In genomic region chr1:15410884-15411245, GRCh38 we compare ENCODE assay signal across 9 cellular contexts. TPM values are rescaled to one million over a fixed set of nuclear protein-coding genes. Genes with fewer than 3 reads are reported as not detected.
A peak's percentile ranks its signal among the peaks of the same experiment; 100 is the strongest.
DNase-seq lines count a peak whose midpoint lies in the region; ATAC-seq, FAIRE-seq and TF ChIP-seq lines count a peak whose summit lies in the region.
"Had no signal": no experiment of that assay in that cellular context is flagged by ENCODE, and none has a peak within 500 bp of the region (broad histone marks: within the 10 kb centered on the region; RNA-seq: fewer than 3 reads in every experiment).

No MANE protein-coding gene starts in this region.

- dilution Hi-C loops in keratinocyte (cut with MboI; ENCODE audit: extremely low pct_ligation_motif_present, low sequenced_read_pairs): loop anchor here (10.0 kb wide), 1 partner anchor 76 kb away; no protein-coding TSS in a partner anchor

- peaks cover 37% of the 10 kb centered on the region for H3K36me3 Mint-ChIP-seq in T-helper 1 cell treated with Interleukin-12 subunit alpha and Interleukin-12 subunit beta and Interleukin-4 antibody, amounts not matched to agents 30 μg/mL and 1 μg/mL, for 36 hours (ENCODE audit: low read depth)
- H3K36me3 Mint-ChIP-seq in activated T-helper 1 cell treated with anti-CD3 and anti-CD28 coated beads, Interleukin-12 subunit alpha, Interleukin-12 subunit beta, Interleukin-2, Interleukin-4 antibody, amounts not matched to agents 30 ng/mL and 10 ng/mL and 1 ng/mL, durations not matched to agents 14 hours and 24 hours and 36 hours (ENCODE audit: low read depth): peaks cover 29% of the 10 kb centered on the region

- peak overlapping the region; percentile 84 for H3K4me2 ChIP-seq in keratinocyte (ENCODE audit: control insufficient read depth, extremely low read depth, insufficient read depth, low read depth, low read length)

- 6 to 13% (median 7%) methylated on average over 11 of the region's 11 CpGs for WGBS in stomach, 5 donors

- H3K79me2 ChIP-seq in keratinocyte (ENCODE audit: control insufficient read depth, insufficient read depth, low read length): peaks cover 58% of the 10 kb centered on the region

- TF ChIP-seq POLR2A in stomach (IDR thresholded peaks at IDR 0.05): no peak

- no peak for DNase-seq in T-helper 1 cell
- no peak for DNase-seq in activated T-helper 1 cell treated with anti-CD3 and anti-CD28 coated beads, Interleukin-12 subunit alpha, Interleukin-12 subunit beta, Interleukin-2, Interleukin-4 antibody, amounts not matched to agents 30 ng/mL and 10 ng/mL and 1 ng/mL, durations not matched to agents 14 hours and 24 hours and 36 hours (ENCODE audit: low spot score)
- no peak for DNase-seq in keratinocyte (ENCODE audit: low read depth, low spot score)
- no peak for DNase-seq in stomach
- DNase-seq in RCC 7860 (ENCODE audit: low spot score): no peak
- DNase-seq in nucleus accumbens (lab: John Stamatoyannopoulos, UW): no peak

- TF ChIP-seq CTCF in keratinocyte (optimal IDR thresholded peaks at IDR 0.05 in 1 of 3, IDR thresholded peaks at IDR 0.05 in 1 of 3, conservative IDR thresholded peaks at IDR 0.05 in 1 of 3; ENCODE audit: extremely low read depth in 1 of 3, insufficient read depth in 2 of 3, low read length in 3 of 3) (no peak), stomach (IDR thresholded peaks at IDR 0.05) (no peak)

- H2AFZ ChIP-seq in keratinocyte (ENCODE audit: control insufficient read depth, low read length): no peak overlapping the region

- FAIRE-seq in keratinocyte (lab: Jason Lieb, UNC): no peak
- no peak for FAIRE-seq in RCC 7860 (lab: Jason Lieb, UNC)

- intact Hi-C loops in activated T-helper 1 cell treated with anti-CD3 and anti-CD28 coated beads, Interleukin-12 subunit alpha, Interleukin-12 subunit beta, Interleukin-2, Interleukin-4 antibody, amounts not matched to agents 30 ng/mL and 10 ng/mL and 1 ng/mL, durations not matched to agents 14 hours and 24 hours and 36 hours (cut with micrococcal nuclease): loop anchor here (10.0 kb wide), 1 partner anchor 434 kb away; the partner anchor contains the start of gene SPEN
- intact Hi-C loops in stomach (cut with DNase I; ENCODE audit: low total_unique reads): no loop called here

- H3K4me3 ChIP-seq in keratinocyte (ENCODE audit: control insufficient read depth in 2 of 3, extremely low read depth in 1 of 3, insufficient read depth in 2 of 3, low read depth in 1 of 3, low read length in 3 of 3) (peak overlapping the region; percentile 84 to 90 (median 90)), stomach (peak overlapping the region; percentile 65 to 88 (median 85))

- peaks cover 34% of the 10 kb centered on the region for H3K4me1 ChIP-seq in keratinocyte (ENCODE audit: control insufficient read depth, extremely low read depth, insufficient read depth, low read length)
- H3K4me1 ChIP-seq in stomach: peaks cover 53 to 75% (median 65%) of the 10 kb centered on the region in 4 donors

- H3K9me3 ChIP-seq in keratinocyte (ENCODE audit: control insufficient read depth, low read depth, low read length) (no peaks in the 10 kb centered on the region), stomach (no peaks in the 10 kb centered on the region)

- ATAC-seq in GM21447 (IDR thresholded peaks at IDR 0.05; ENCODE audit: unreplicated experiment): no peak

- peaks cover 41% of the 10 kb centered on the region for H3K4me1 Mint-ChIP-seq in T-helper 1 cell treated with Interleukin-12 subunit alpha and Interleukin-12 subunit beta and Interleukin-4 antibody, amounts not matched to agents 30 μg/mL and 1 μg/mL, for 36 hours (ENCODE audit: low read depth)
- H3K4me1 Mint-ChIP-seq in activated T-helper 1 cell treated with anti-CD3 and anti-CD28 coated beads, Interleukin-12 subunit alpha, Interleukin-12 subunit beta, Interleukin-2, Interleukin-4 antibody, amounts not matched to agents 30 ng/mL and 10 ng/mL and 1 ng/mL, durations not matched to agents 14 hours and 24 hours and 36 hours (ENCODE audit: low read depth): peaks cover 60% of the 10 kb centered on the region

- H3K9me3 Mint-ChIP-seq in T-helper 1 cell treated with Interleukin-12 subunit alpha and Interleukin-12 subunit beta and Interleukin-4 antibody, amounts not matched to agents 30 μg/mL and 1 μg/mL, for 36 hours: no peaks in the 10 kb centered on the region
- H3K9me3 Mint-ChIP-seq in activated T-helper 1 cell treated with anti-CD3 and anti-CD28 coated beads, Interleukin-12 subunit alpha, Interleukin-12 subunit beta, Interleukin-2, Interleukin-4 antibody, amounts not matched to agents 30 ng/mL and 10 ng/mL and 1 ng/mL, durations not matched to agents 14 hours and 24 hours and 36 hours: no peaks in the 10 kb centered on the region

- H3K36me3 ChIP-seq in keratinocyte (ENCODE audit: control insufficient read depth in 2 of 2, extremely low read depth in 1 of 2, insufficient read depth in 2 of 2, low read length in 2 of 2) (peaks cover 4 to 13% of the 10 kb centered on the region in 2 experiments), stomach (peaks cover 0 to 13% (median 10%) of the 10 kb centered on the region in 4 donors)

- TF ChIP-seq EP300 in stomach (IDR thresholded peaks at IDR 0.05): no peak

- peak overlapping the region; percentile 87 for H3K27ac Mint-ChIP-seq in T-helper 1 cell treated with Interleukin-12 subunit alpha and Interleukin-12 subunit beta and Interleukin-4 antibody, amounts not matched to agents 30 μg/mL and 1 μg/mL, for 36 hours
- peak overlapping the region; percentile 92 for H3K27ac Mint-ChIP-seq in activated T-helper 1 cell treated with anti-CD3 and anti-CD28 coated beads, Interleukin-12 subunit alpha, Interleukin-12 subunit beta, Interleukin-2, Interleukin-4 antibody, amounts not matched to agents 30 ng/mL and 10 ng/mL and 1 ng/mL, durations not matched to agents 14 hours and 24 hours and 36 hours

- H3K4me3 Mint-ChIP-seq in T-helper 1 cell treated with Interleukin-12 subunit alpha and Interleukin-12 subunit beta and Interleukin-4 antibody, amounts not matched to agents 30 μg/mL and 1 μg/mL, for 36 hours: peak overlapping the region; percentile 96
- peak overlapping the region; percentile 96 for H3K4me3 Mint-ChIP-seq in activated T-helper 1 cell treated with anti-CD3 and anti-CD28 coated beads, Interleukin-12 subunit alpha, Interleukin-12 subunit beta, Interleukin-2, Interleukin-4 antibody, amounts not matched to agents 30 ng/mL and 10 ng/mL and 1 ng/mL, durations not matched to agents 14 hours and 24 hours and 36 hours

- peak overlapping the region; percentile 74 for H3K27ac ChIP-seq in keratinocyte (ENCODE audit: control insufficient read depth, insufficient read depth, low read length)
- peak overlapping the region; percentile 83 to 95 (median 93) for H3K27ac ChIP-seq in stomach

- H3K27me3 ChIP-seq in keratinocyte (ENCODE audit: control insufficient read depth, extremely low read depth, insufficient read depth, low read length) (no peaks in the 10 kb centered on the region), stomach (no peaks in the 10 kb centered on the region)

- peak overlapping the region; percentile 82 for H3K9ac ChIP-seq in keratinocyte (ENCODE audit: control insufficient read depth, extremely low read depth, insufficient read depth, low read length)

- peaks cover 7% of the 10 kb centered on the region for H4K20me1 ChIP-seq in keratinocyte (ENCODE audit: control insufficient read depth, extremely low read depth, insufficient read depth, low read length)

- peaks cover 32% of the 10 kb centered on the region for H3K27me3 Mint-ChIP-seq in T-helper 1 cell treated with Interleukin-12 subunit alpha and Interleukin-12 subunit beta and Interleukin-4 antibody, amounts not matched to agents 30 μg/mL and 1 μg/mL, for 36 hours (ENCODE audit: low read depth)
- H3K27me3 Mint-ChIP-seq in activated T-helper 1 cell treated with anti-CD3 and anti-CD28 coated beads, Interleukin-12 subunit alpha, Interleukin-12 subunit beta, Interleukin-2, Interleukin-4 antibody, amounts not matched to agents 30 ng/mL and 10 ng/mL and 1 ng/mL, durations not matched to agents 14 hours and 24 hours and 36 hours (ENCODE audit: insufficient read depth): peaks cover 23% of the 10 kb centered on the region

- peaks cover 2% of the 10 kb centered on the region for H3K9me1 ChIP-seq in keratinocyte (ENCODE audit: control insufficient read depth, extremely low read depth, insufficient read depth, low read length)

RNA-seq across cellular contexts. Expression of gene EFHD2, which starts 1.2 kb away (rescaled TPM):
- 100 and 101 TPM in 2 replicates for total RNA-seq in activated T-helper 1 cell treated with anti-CD3 and anti-CD28 coated beads, Interleukin-12 subunit alpha, Interleukin-12 subunit beta, Interleukin-2, Interleukin-4 antibody, amounts not matched to agents 30 ng/mL and 10 ng/mL and 1 ng/mL, durations not matched to agents 14 hours and 24 hours and 36 hours
- polyA plus RNA-seq in keratinocyte (45.6 to 69.3 TPM (median 47.6 TPM) in 3 replicates), stomach (100 to 1,000 TPM in 2 of 3 donors, 10 to 100 TPM in 1; 64.5 to 169 (median 101) TPM)
- 27.9 TPM for polyA plus RNA-seq in keratinocyte (2011; ENCODE audit: low read depth)
- polyA plus RNA-seq in keratinocyte (2011; cell fraction: cytosol; rRNA removed): 28.0 and 66.0 TPM in 2 replicates
- polyA plus RNA-seq in keratinocyte (2011; cell fraction: nucleus; rRNA removed): 28.4 and 38.1 TPM in 2 replicates
- polyA plus RNA-seq in keratinocyte (2012; ENCODE audit: low replicate concordance): 23.3 and 86.0 TPM in 2 replicates
- 19.0 to 35.2 TPM (median 20.7 TPM) in 3 replicates for polyA minus RNA-seq in keratinocyte
- polyA minus RNA-seq in keratinocyte (2011; cell fraction: cytosol; rRNA and poly(A)+ RNA removed): 65.8 TPM
- polyA minus RNA-seq in keratinocyte (2011; cell fraction: nucleus; rRNA and poly(A)+ RNA removed): 11.9 and 12.1 TPM in 2 replicates
- 100 to 1,000 TPM in 2 of 5 donors, 10 to 100 TPM in 3; 36.2 to 191 (median 67.0) TPM for total RNA-seq in stomach

RNA-seq across cellular contexts. Expression of gene CTRC, which starts 27.4 kb away (rescaled TPM):
- total RNA-seq in activated T-helper 1 cell treated with anti-CD3 and anti-CD28 coated beads, Interleukin-12 subunit alpha, Interleukin-12 subunit beta, Interleukin-2, Interleukin-4 antibody, amounts not matched to agents 30 ng/mL and 10 ng/mL and 1 ng/mL, durations not matched to agents 14 hours and 24 hours and 36 hours: 0.29 and 0.57 TPM in 2 replicates
- polyA plus RNA-seq in keratinocyte (not detected in 3 replicates), stomach (1 to 10 TPM in 2 of 3 donors, under 1 TPM in 1; 0.88 to 9.8 (median 3.2) TPM)
- not detected for polyA plus RNA-seq in keratinocyte (2011; ENCODE audit: low read depth)
- not detected in 2 replicates for polyA plus RNA-seq in keratinocyte (2011; cell fraction: cytosol; rRNA removed)
- polyA plus RNA-seq in keratinocyte (2011; cell fraction: nucleus; rRNA removed): 0.06 and 0.13 TPM in 2 replicates
- polyA plus RNA-seq in keratinocyte (2012; ENCODE audit: low replicate concordance): not detected in 2 replicates
- polyA minus RNA-seq in keratinocyte: not detected in 3 replicates
- polyA minus RNA-seq in keratinocyte (2011; cell fraction: cytosol; rRNA and poly(A)+ RNA removed): not detected
- not detected in 2 replicates for polyA minus RNA-seq in keratinocyte (2011; cell fraction: nucleus; rRNA and poly(A)+ RNA removed)
- not detected for total RNA-seq in stomach

RNA-seq across cellular contexts. Expression of gene CELA2A, which starts 45.7 kb away (rescaled TPM):
- not detected in 2 replicates for total RNA-seq in activated T-helper 1 cell treated with anti-CD3 and anti-CD28 coated beads, Interleukin-12 subunit alpha, Interleukin-12 subunit beta, Interleukin-2, Interleukin-4 antibody, amounts not matched to agents 30 ng/mL and 10 ng/mL and 1 ng/mL, durations not matched to agents 14 hours and 24 hours and 36 hours
- not detected in 3 replicates for polyA plus RNA-seq in keratinocyte
- not detected for polyA plus RNA-seq in keratinocyte (2011; ENCODE audit: low read depth)
- polyA plus RNA-seq in keratinocyte (2011; cell fraction: cytosol; rRNA removed): not detected in 2 replicates
- polyA plus RNA-seq in keratinocyte (2011; cell fraction: nucleus; rRNA removed): not detected in 2 replicates
- not detected in 2 replicates for polyA plus RNA-seq in keratinocyte (2012; ENCODE audit: low replicate concordance)
- polyA minus RNA-seq in keratinocyte: not detected in 3 replicates
- polyA minus RNA-seq in keratinocyte (2011; cell fraction: cytosol; rRNA and poly(A)+ RNA removed): not detected
- polyA minus RNA-seq in keratinocyte (2011; cell fraction: nucleus; rRNA and poly(A)+ RNA removed): not detected in 2 replicates
- under 1 TPM in 1 of 5 donors, not detected in 4; 0.55 TPM for total RNA-seq in stomach
- polyA plus RNA-seq in stomach: 1 to 10 TPM in 2 of 3 donors, under 1 TPM in 1; 0.43 to 3.1 (median 1.6) TPM
- total RNA-seq: M059J had no signal
